ENCODE assay signal across 1 cellular context in genomic region chr6:36839819-36840379, GRCh38.
TF ChIP-seq lines count a peak whose summit lies in the region.

No MANE protein-coding gene starts in this region.

TF ChIP-seq in HepG2, 621 proteins besides CTCF, POLR2A, EP300 and RAD21 (continued from another document):
- TF ChIP-seq, protein P1, sequence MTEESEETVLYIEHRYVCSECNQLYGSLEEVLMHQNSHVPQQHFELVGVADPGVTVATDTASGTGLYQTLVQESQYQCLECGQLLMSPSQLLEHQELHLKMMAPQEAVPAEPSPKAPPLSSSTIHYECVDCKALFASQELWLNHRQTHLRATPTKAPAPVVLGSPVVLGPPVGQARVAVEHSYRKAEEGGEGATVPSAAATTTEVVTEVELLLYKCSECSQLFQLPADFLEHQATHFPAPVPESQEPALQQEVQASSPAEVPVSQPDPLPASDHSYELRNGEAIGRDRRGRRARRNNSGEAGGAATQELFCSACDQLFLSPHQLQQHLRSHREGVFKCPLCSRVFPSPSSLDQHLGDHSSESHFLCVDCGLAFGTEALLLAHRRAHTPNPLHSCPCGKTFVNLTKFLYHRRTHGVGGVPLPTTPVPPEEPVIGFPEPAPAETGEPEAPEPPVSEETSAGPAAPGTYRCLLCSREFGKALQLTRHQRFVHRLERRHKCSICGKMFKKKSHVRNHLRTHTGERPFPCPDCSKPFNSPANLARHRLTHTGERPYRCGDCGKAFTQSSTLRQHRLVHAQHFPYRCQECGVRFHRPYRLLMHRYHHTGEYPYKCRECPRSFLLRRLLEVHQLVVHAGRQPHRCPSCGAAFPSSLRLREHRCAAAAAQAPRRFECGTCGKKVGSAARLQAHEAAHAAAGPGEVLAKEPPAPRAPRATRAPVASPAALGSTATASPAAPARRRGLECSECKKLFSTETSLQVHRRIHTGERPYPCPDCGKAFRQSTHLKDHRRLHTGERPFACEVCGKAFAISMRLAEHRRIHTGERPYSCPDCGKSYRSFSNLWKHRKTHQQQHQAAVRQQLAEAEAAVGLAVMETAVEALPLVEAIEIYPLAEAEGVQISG (CRISPR knock-in tag; IDR thresholded peaks at IDR 0.05): peak; percentile 19; the same call in 1 of the 2 replicates
- TF ChIP-seq ZNF816 (CRISPR knock-in tag; IDR thresholded peaks at IDR 0.05; ENCODE audit: borderline replicate concordance): peak; percentile 24; the same call in 1 of the 2 replicates
- TF ChIP-seq ATF7-NPFF (CRISPR knock-in tag; IDR thresholded peaks at IDR 0.05; ENCODE audit: low read depth): peak; percentile 28; the same call in 1 of the 2 replicates
- TF ChIP-seq ZNF777 (CRISPR knock-in tag; IDR thresholded peaks at IDR 0.05): peak; percentile 25; the same call in 1 of the 2 replicates
- TF ChIP-seq, protein P2, sequence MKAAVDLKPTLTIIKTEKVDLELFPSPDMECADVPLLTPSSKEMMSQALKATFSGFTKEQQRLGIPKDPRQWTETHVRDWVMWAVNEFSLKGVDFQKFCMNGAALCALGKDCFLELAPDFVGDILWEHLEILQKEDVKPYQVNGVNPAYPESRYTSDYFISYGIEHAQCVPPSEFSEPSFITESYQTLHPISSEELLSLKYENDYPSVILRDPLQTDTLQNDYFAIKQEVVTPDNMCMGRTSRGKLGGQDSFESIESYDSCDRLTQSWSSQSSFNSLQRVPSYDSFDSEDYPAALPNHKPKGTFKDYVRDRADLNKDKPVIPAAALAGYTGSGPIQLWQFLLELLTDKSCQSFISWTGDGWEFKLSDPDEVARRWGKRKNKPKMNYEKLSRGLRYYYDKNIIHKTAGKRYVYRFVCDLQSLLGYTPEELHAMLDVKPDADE (CRISPR knock-in tag; IDR thresholded peaks at IDR 0.05): 0 out of 2 replicates have a peak, but pooled peaks have one; percentile 18
- TF ChIP-seq ZBTB37 (CRISPR knock-in tag; IDR thresholded peaks at IDR 0.05): no peak
